ENCODE assay signal across 15 cellular contexts in the genomic region with DNA sequence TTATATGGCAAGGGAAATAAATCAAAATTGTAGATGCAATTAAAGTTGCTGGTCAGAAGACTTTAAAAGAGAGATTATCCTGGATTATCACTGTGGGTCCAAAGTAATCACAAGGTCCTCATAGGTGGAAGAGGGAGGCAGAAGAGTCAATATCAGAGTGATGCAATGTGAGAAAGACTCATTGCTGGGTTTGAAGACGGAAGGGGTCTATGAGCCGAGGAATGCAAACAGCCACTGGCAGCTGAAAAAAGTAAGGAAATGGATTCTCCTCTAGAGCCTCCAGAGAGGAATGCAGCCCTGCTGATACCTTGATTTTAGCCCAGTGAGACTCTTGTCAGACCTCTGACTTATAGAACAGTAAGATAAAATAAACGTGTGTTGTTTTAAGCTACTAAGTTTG.
"Had no signal": no experiment of that assay in that cellular context is flagged by ENCODE, and none has a peak within 500 bp of the region (broad histone marks: within the 10 kb centered on the region; RNA-seq: fewer than 3 reads in every experiment).

No MANE protein-coding gene starts in this region.

- H3K36me3 Mint-ChIP-seq: activated CD8-positive, alpha-beta memory T cell treated with anti-CD3 and anti-CD28 coated beads, Interleukin-2, amount 10 ng/mL, durations not matched to agents 7 days and 5 days; activated naive CD8-positive, alpha-beta T cell treated with anti-CD3 and anti-CD28 coated beads for 36 hours had no signal

- H3K9me3 Mint-ChIP-seq: activated naive CD8-positive, alpha-beta T cell treated with anti-CD3 and anti-CD28 coated beads for 36 hours; activated T-cell treated with anti-CD3 and anti-CD28 coated beads, Interleukin-2, amount 50 U/mL, for 4 hours; neural crest cell had no signal

- H3K4me1 ChIP-seq: colonic mucosa, parathyroid adenoma had no signal

- H3K36me3 ChIP-seq: colonic mucosa, left lung, upper lobe of left lung had no signal

- DNase-seq: activated CD4-positive, alpha-beta T cell treated with anti-CD3 and anti-CD28 coated beads for 1 hour; activated CD4-positive, alpha-beta T cell treated with anti-CD3 and anti-CD28 coated beads, Interleukin-2, amount 50 U/mL, for 48 hours; activated CD8-positive, alpha-beta memory T cell treated with anti-CD3 and anti-CD28 coated beads, Interleukin-2, amount 10 ng/mL, durations not matched to agents 7 days and 5 days; activated gamma-delta T cell; activated naive CD8-positive, alpha-beta T cell treated with anti-CD3 and anti-CD28 coated beads for 36 hours; activated T-cell treated with anti-CD3 and anti-CD28 coated beads, Interleukin-2, amount 50 U/mL, for 4 hours; anterior cingulate cortex; colonic mucosa; effector CD4-positive, alpha-beta T cell; left lung; stimulated activated CD4-positive, alpha-beta T cell treated with anti-CD3 and anti-CD28 coated beads, Interleukin-2, amount 100 ng/mL, for 48 hours; stimulated activated naive CD4-positive, alpha-beta T cell treated with Interleukin-2 at 50 U/mL for 16 hours; upper lobe of left lung had no signal

- H3K4me3 Mint-ChIP-seq: activated CD8-positive, alpha-beta memory T cell treated with anti-CD3 and anti-CD28 coated beads, Interleukin-2, amount 10 ng/mL, durations not matched to agents 7 days and 5 days; activated naive CD8-positive, alpha-beta T cell treated with anti-CD3 and anti-CD28 coated beads for 36 hours; activated T-cell treated with anti-CD3 and anti-CD28 coated beads, Interleukin-2, amount 50 U/mL, for 4 hours; neural crest cell had no signal

- H3K27ac ChIP-seq: colonic mucosa, left lung, parathyroid adenoma, upper lobe of left lung had no signal

- H2AFZ ChIP-seq: parathyroid adenoma had no signal

- H3K27ac Mint-ChIP-seq: activated CD8-positive, alpha-beta memory T cell treated with anti-CD3 and anti-CD28 coated beads, Interleukin-2, amount 10 ng/mL, durations not matched to agents 7 days and 5 days; activated naive CD8-positive, alpha-beta T cell treated with anti-CD3 and anti-CD28 coated beads for 36 hours had no signal

- H3K27me3 ChIP-seq: colonic mucosa, left lung, upper lobe of left lung had no signal

- ATAC-seq: activated CD8-positive, alpha-beta memory T cell treated with anti-CD3 and anti-CD28 coated beads, Interleukin-2, amount 10 ng/mL, durations not matched to agents 7 days and 5 days; activated T-cell treated with anti-CD3 and anti-CD28 coated beads, Interleukin-2, amount 50 U/mL, for 4 hours; left lung had no signal

- H3K9me3 ChIP-seq: colonic mucosa, left lung, upper lobe of left lung had no signal

- H3K9ac ChIP-seq: parathyroid adenoma had no signal

- H3K79me2 ChIP-seq: parathyroid adenoma had no signal

- H3K4me3 ChIP-seq: colonic mucosa, left lung, upper lobe of left lung had no signal

- H3K4me1 Mint-ChIP-seq: activated naive CD8-positive, alpha-beta T cell treated with anti-CD3 and anti-CD28 coated beads for 36 hours had no signal

- H3K27me3 Mint-ChIP-seq: activated CD8-positive, alpha-beta memory T cell treated with anti-CD3 and anti-CD28 coated beads, Interleukin-2, amount 10 ng/mL, durations not matched to agents 7 days and 5 days; activated naive CD8-positive, alpha-beta T cell treated with anti-CD3 and anti-CD28 coated beads for 36 hours had no signal
